In genomic region chr6:45710304-45710821, GRCh38 we compare ENCODE assay signal across 8 cellular contexts.
DNase-seq lines count a peak whose midpoint lies in the region; ATAC-seq and TF ChIP-seq lines count a peak whose summit lies in the region.

No MANE protein-coding gene starts in this region.

- peak overlapping the region; percentile 21 to 55 (median 27) for H3K27ac Mint-ChIP-seq in IgD-negative memory B cell

- H3K9me2 ChIP-seq in OCI-LY7 (ENCODE audit: insufficient read depth, low read length) = no peaks in the 10 kb centered on the region

- DNase-seq in GM06990 (ENCODE audit: extremely low read depth, insufficient read length) = peak; percentile 62
- DNase-seq in activated T-helper 1 cell treated with Interleukin-2 at 50 U/mL for 16 hours (ENCODE audit: low read depth) = peak; percentile 3
- DNase-seq in stimulated activated CD4-positive, alpha-beta T cell treated with anti-CD3 and anti-CD28 coated beads, Interleukin-12 subunit alpha, Interleukin-12 subunit beta, amount 100 ng/mL, for 48 hours (ENCODE audit: low read depth in 2 of 3, low spot score in 1 of 3) = peak; percentile 85 to 91 (median 88)
- DNase-seq in ecto neural progenitor cell (ENCODE audit: low spot score) = no peak
- no peak for DNase-seq in OCI-LY7 (ENCODE audit: low spot score)
- DNase-seq in NCI-H1048 (lab: John Stamatoyannopoulos, UW) = no peak

- H3K4me3 ChIP-seq in GM06990 (replicated peaks; ENCODE audit: low read depth, low read length) (no peak overlapping the region; the same call in 1 of the 2 replicates), OCI-LY7 (ENCODE audit: low read depth, low read length, poor library complexity, severe bottlenecking) (no peak overlapping the region)

- ATAC-seq in GM21528 (IDR thresholded peaks at IDR 0.05; ENCODE audit: low FRiP score, unreplicated experiment) = peak; percentile 68

- H3K36me3 Mint-ChIP-seq in IgD-negative memory B cell = no peaks in the 10 kb centered on the region

- no peaks in the 10 kb centered on the region for H4K20me1 ChIP-seq in OCI-LY7 (ENCODE audit: insufficient read depth, low read length)

- no peaks in the 10 kb centered on the region for H3K9me3 Mint-ChIP-seq in IgD-negative memory B cell

- intact Hi-C loops in OCI-LY7 (cut with micrococcal nuclease; ENCODE audit: unreplicated experiment) = loop anchor here (10.0 kb wide), 4 partner anchors 206 to 1056 kb away; no protein-coding TSS in a partner anchor

- POLR2A ChIA-PET in OCI-LY7 (lab: Charles Lee) = no interaction called here

- CTCF ChIA-PET in OCI-LY7 (lab: Charles Lee; ENCODE audit: unreplicated experiment) = no interaction called here

- no peaks in the 10 kb centered on the region for H3K27me3 ChIP-seq in GM06990 (replicated peaks; ENCODE audit: control insufficient read depth, insufficient read depth, low read length)

- H2AFZ ChIP-seq in OCI-LY7 (ENCODE audit: low read length) = no peak overlapping the region

- H3K9me3 ChIP-seq in OCI-LY7 (ENCODE audit: low read length) = no peaks in the 10 kb centered on the region

- H3K27ac ChIP-seq in OCI-LY7 (ENCODE audit: low read depth, low read length, poor library complexity, severe bottlenecking) = no peak overlapping the region

- BruUV-seq in OCI-LY7 (replicated peaks; lab: Mats Ljungman, UMichigan) = no TSS peak

- H3K4me3 Mint-ChIP-seq in IgD-negative memory B cell = peak overlapping the region in 2 of 4 donors; percentile 43 to 65

- H3K36me3 ChIP-seq in GM06990 (ENCODE audit: control insufficient read depth, insufficient read depth, low read length) (no peaks in the 10 kb centered on the region), OCI-LY7 (ENCODE audit: insufficient read depth, low read length) (no peaks in the 10 kb centered on the region)

- H3K79me2 ChIP-seq in OCI-LY7 (ENCODE audit: insufficient read depth, low read depth, low read length) = no peaks in the 10 kb centered on the region

- H3K27me3 Mint-ChIP-seq in IgD-negative memory B cell = peaks cover 7% of the 10 kb centered on the region

- H3K4me1 Mint-ChIP-seq in IgD-negative memory B cell = peaks cover 12 to 24% (median 16%) of the 10 kb centered on the region in 3 donors

- H3K4me1 ChIP-seq in OCI-LY7 (ENCODE audit: insufficient read depth, low read length, poor library complexity, severe bottlenecking) = peaks cover 3% of the 10 kb centered on the region

- H3K4me2 ChIP-seq in OCI-LY7 (ENCODE audit: low read length) = no peak overlapping the region

- TF ChIP-seq CTCF in GM06990 (IDR thresholded peaks at IDR 0.05; ENCODE audit: insufficient read depth, low read length, poor library complexity, severe bottlenecking) (no peak), OCI-LY7 (conservative IDR thresholded peaks at IDR 0.05; ENCODE audit: low read length) (no peak)

Comparison
In these comparisons a context has a peak if more than half of its experiments do, and no peak if none do; other contexts are left out.
1. DNase-seq: peak in GM06990 (single experiment), activated T-helper 1 cell treated with Interleukin-2 at 50 U/mL for 16 hours (single experiment) and stimulated activated CD4-positive, alpha-beta T cell treated with anti-CD3 and anti-CD28 coated beads, Interleukin-12 subunit alpha, Interleukin-12 subunit beta, amount 100 ng/mL, for 48 hours (3 of 3); none in ecto neural progenitor cell (single experiment), OCI-LY7 (single experiment) and NCI-H1048 (single experiment).